Comparison of ENCODE assay signal across 8 cellular contexts in the genomic region with DNA sequence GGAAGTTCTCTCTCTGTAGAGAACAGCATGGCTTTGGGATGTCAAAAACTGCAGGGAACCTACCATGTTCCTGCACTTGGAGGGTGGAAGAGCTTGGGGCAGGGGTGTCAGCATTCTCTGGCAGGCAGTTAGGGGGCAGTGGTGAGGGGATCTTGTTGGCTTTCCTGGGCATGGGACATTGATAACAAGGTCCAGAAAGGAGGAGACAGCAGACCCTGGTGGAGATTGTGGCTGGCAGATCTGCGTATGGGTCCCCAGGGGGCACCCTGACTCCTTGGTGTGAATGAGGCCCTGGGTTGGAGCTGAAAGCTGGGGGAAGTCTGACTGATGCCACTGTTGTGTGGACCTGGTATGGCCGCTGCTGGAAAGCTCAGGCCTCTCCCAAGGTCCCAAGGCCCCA. TPM values are rescaled to one million over a fixed set of nuclear protein-coding genes. Genes with fewer than 3 reads are reported as not detected.
DNase-seq lines count a peak whose midpoint lies in the region; TF ChIP-seq lines count a peak whose summit lies in the region.

No MANE protein-coding gene starts in this region.

- H3K4me3 ChIP-seq in foreskin fibroblast (ENCODE audit: low read depth in 1 of 2, low read length in 2 of 2), result no peak overlapping the region

- TF ChIP-seq CTCF in GM12873 (IDR thresholded peaks at IDR 0.05; ENCODE audit: insufficient read depth, low read depth, low read length, missing control alignments) (peak; percentile 68), foreskin fibroblast (IDR thresholded peaks at IDR 0.05; ENCODE audit: low read depth, low read length) (peak; percentile 64)

- no peak overlapping the region for H3K27ac ChIP-seq in caudate nucleus (ENCODE audit: low read depth, low read length)

- peak; percentile 67 for DNase-seq in AG08395 (ENCODE audit: low spot score)
- peak; percentile 69 for DNase-seq in RPMI7951 (ENCODE audit: low read depth)
- DNase-seq in foreskin fibroblast, result peak; percentile 33 to 66
- DNase-seq in hippocampal formation (lab: John Stamatoyannopoulos, UW), result no peak
- no peak for DNase-seq in caudate nucleus (lab: John Stamatoyannopoulos, UW)
- no peak for DNase-seq in stimulated activated CD4-positive, alpha-beta T cell treated with anti-CD3 and anti-CD28 coated beads, Interleukin-4, amount 100 ng/mL, for 1 hour
- no peak for DNase-seq in cortex of kidney (lab: John Stamatoyannopoulos, UW)

RNA-seq across cellular contexts. Expression of a gene that starts 22.9 kb away (rescaled TPM):
- total RNA-seq in RPMI7951 (2014; rRNA removed; shearing (Covaris generic)), result 10.9 and 19.6 TPM in 2 replicates

Comparison
In these comparisons a context has a peak if more than half of its experiments do, and no peak if none do; other contexts are left out.
1. DNase-seq: peak in AG08395 (single experiment), RPMI7951 (single experiment) and foreskin fibroblast (2 of 2); none in hippocampal formation (0 of 2), caudate nucleus (0 of 61), stimulated activated CD4-positive, alpha-beta T cell treated with anti-CD3 and anti-CD28 coated beads, Interleukin-4, amount 100 ng/mL, for 1 hour (single experiment) and cortex of kidney (single experiment).